In genomic region chr11:65454696-65455456, GRCh38 we compare ENCODE assay signal across 8 cellular contexts. TPM values are rescaled to one million over a fixed set of nuclear protein-coding genes. Genes with fewer than 3 reads are reported as not detected.
DNase-seq lines count a peak whose midpoint lies in the region; ATAC-seq, FAIRE-seq and TF ChIP-seq lines count a peak whose summit lies in the region.

No MANE protein-coding gene starts in this region.

- peak overlapping the region; percentile 84 for H2AFZ ChIP-seq in endothelial cell of umbilical vein (ENCODE audit: low read depth, low read length)

- peak; percentile 50 for ATAC-seq in GM18861 (IDR thresholded peaks at IDR 0.05; ENCODE audit: unreplicated experiment)
- peak; percentile 89 for ATAC-seq in HG03108 (IDR thresholded peaks at IDR 0.05; ENCODE audit: unreplicated experiment)
- peak; percentile 97 for ATAC-seq in mucosa of descending colon

- H3K9me1 ChIP-seq in endothelial cell of umbilical vein (replicated peaks; ENCODE audit: control insufficient read depth, extremely low read depth, insufficient read depth, low read length) = no peaks in the 10 kb centered on the region

- BruUV-seq in endothelial cell of umbilical vein (replicated peaks; lab: Mats Ljungman, UMichigan) = TSS peak; percentile 95

- H3K9me3 ChIP-seq in endothelial cell of umbilical vein (replicated peaks; ENCODE audit: control insufficient read depth, insufficient read depth, low read length) (no peaks in the 10 kb centered on the region), mucosa of descending colon (no peaks in the 10 kb centered on the region)

- peak; percentile 94 for FAIRE-seq in endothelial cell of umbilical vein (lab: Jason Lieb, UNC)

- peak; percentile 94 for TF ChIP-seq POLR2A in endothelial cell of umbilical vein (IDR thresholded peaks at IDR 0.05; ENCODE audit: low read depth, low read length)

- dilution Hi-C loops in endothelial cell of umbilical vein (cut with MboI; ENCODE audit: extremely low pct_ligation_motif_present, low sequenced_read_pairs) = no loop called here

- peak overlapping the region; percentile 80 for H3K9ac ChIP-seq in endothelial cell of umbilical vein (replicated peaks; ENCODE audit: extremely low read depth, insufficient read depth, low read length)

- CTCF ChIA-PET in endothelial cell of umbilical vein (lab: Charles Lee) = interaction anchor here (1.0 to 1.1 kb wide), 4 partner anchors 10 to 56 kb away, joined by 3 to 4 read pairs (median 4); no protein-coding TSS in a partner anchor

- H3K4me1 ChIP-seq in endothelial cell of umbilical vein (ENCODE audit: control insufficient read depth, extremely low read depth, insufficient read depth, low read length) (no peaks in the 10 kb centered on the region), mucosa of descending colon (ENCODE audit: low read depth) (peaks cover 4% of the 10 kb centered on the region)

- no peaks in the 10 kb centered on the region for H3K79me2 ChIP-seq in endothelial cell of umbilical vein (ENCODE audit: control insufficient read depth, insufficient read depth, low read length)

- H3K27ac ChIP-seq in endothelial cell of umbilical vein (ENCODE audit: insufficient read depth, low read depth, low read length) = peak overlapping the region; percentile 51

- H3K4me2 ChIP-seq in endothelial cell of umbilical vein (ENCODE audit: insufficient read depth, low read length) = peak overlapping the region; percentile 68

- no peak for DNase-seq in AG09309 (ENCODE audit: low read depth)
- peak; percentile 92 for DNase-seq in NCI-H82 (lab: John Stamatoyannopoulos, UW)
- DNase-seq in activated CD8-positive, alpha-beta memory T cell treated with anti-CD3 and anti-CD28 coated beads, Interleukin-2, amount 50 U/mL, for 24 hours (ENCODE audit: extremely low read depth) = peak; percentile 51
- DNase-seq in endothelial cell of umbilical vein (ENCODE audit: low read depth, low spot score) = peak; percentile 93
- peak; percentile 93 to 95 (median 95) for DNase-seq in mucosa of descending colon
- DNase-seq in stimulated activated CD8-positive, alpha-beta memory T cell treated with anti-CD3 and anti-CD28 coated beads, Interleukin-4, amount 100 ng/mL, for 24 hours (ENCODE audit: low read depth) = peak; percentile 74

- TF ChIP-seq CTCF in AG09309 (IDR thresholded peaks at IDR 0.05; ENCODE audit: control insufficient read depth, insufficient read depth, low read depth, low read length, missing control alignments) (no peak), endothelial cell of umbilical vein (IDR thresholded peaks at IDR 0.05; ENCODE audit: extremely low read depth in 1 of 2, insufficient read depth in 1 of 2, low read depth in 1 of 2, low read length in 2 of 2) (peak in 1 of 2 donors; percentile 37), mucosa of descending colon (IDR thresholded peaks at IDR 0.05) (no peak)

- H3K4me3 ChIP-seq in AG09309 (ENCODE audit: control insufficient read depth, low read depth, low read length) = peak overlapping the region; percentile 58
- peak overlapping the region; percentile 27 to 60 (median 53) for H3K4me3 ChIP-seq in endothelial cell of umbilical vein (replicated peaks in 1 of 3; ENCODE audit: insufficient read depth in 1 of 3, low read depth in 1 of 3, low read length in 3 of 3)
- H3K4me3 ChIP-seq in mucosa of descending colon = peak overlapping the region; percentile 12

- no peaks in the 10 kb centered on the region for H4K20me1 ChIP-seq in endothelial cell of umbilical vein (replicated peaks; ENCODE audit: control insufficient read depth, extremely low read depth, insufficient read depth, low read length)

- intact Hi-C loops in endothelial cell of umbilical vein (cut with micrococcal nuclease) (loop anchor here (2.0 to 5.0 kb wide), 2 partner anchors 22 to 42 kb away; partner anchors contain the start of gene MALAT1), mucosa of descending colon (cut with DNase I, micrococcal nuclease) (no loop called here)

- no peaks in the 10 kb centered on the region for H3K36me3 ChIP-seq in endothelial cell of umbilical vein (ENCODE audit: control insufficient read depth in 2 of 2, extremely low read depth in 1 of 2, insufficient read depth in 2 of 2, low read length in 2 of 2)
- H3K36me3 ChIP-seq in mucosa of descending colon (ENCODE audit: low read depth) = no peaks in the 10 kb centered on the region

- POLR2A ChIA-PET in endothelial cell of umbilical vein (lab: Charles Lee) = interaction anchor here (0.7 kb wide), 1 partner anchor 51 kb away, joined by 4 read pairs; no protein-coding TSS in a partner anchor

- H3K27me3 ChIP-seq in endothelial cell of umbilical vein (ENCODE audit: control insufficient read depth in 2 of 2, insufficient read depth in 2 of 2, low read length in 2 of 2) = no peaks in the 10 kb centered on the region

TF ChIP-seq in endothelial cell of umbilical vein, 7 proteins besides CTCF, POLR2A, EP300 and RAD21:
- TF ChIP-seq GATA2 (IDR thresholded peaks at IDR 0.05; ENCODE audit: insufficient read depth, insufficient read length, low read depth, low read length) = no peak
- TF ChIP-seq POLR2AphosphoS5 (IDR thresholded peaks at IDR 0.05; ENCODE audit: insufficient read depth, low read depth, low read length) = peak; percentile 92
TF ChIP-seq in endothelial cell of umbilical vein: peak in this region for 1.

RNA-seq across cellular contexts. Expression of gene NEAT1, which starts 32.3 kb away (rescaled TPM):
- total RNA-seq in endothelial cell of umbilical vein (957 and 1,053 TPM in 2 replicates), mucosa of descending colon (1,000 to 10,000 TPM; 1,133 to 1,409 (median 1,237) TPM)
- 34.4 and 43.3 TPM in 2 replicates for polyA plus RNA-seq in endothelial cell of umbilical vein
- polyA plus RNA-seq in endothelial cell of umbilical vein (2011; cell fraction: cytosol; rRNA removed) = 15.1 and 49.9 TPM in 2 replicates
- 443 and 462 TPM in 2 replicates for polyA plus RNA-seq in endothelial cell of umbilical vein (2011; cell fraction: nucleus; rRNA removed)
- 254 and 310 TPM in 2 replicates for polyA plus RNA-seq in endothelial cell of umbilical vein (2012)
- polyA minus RNA-seq in endothelial cell of umbilical vein = 900 and 1,086 TPM in 2 replicates
- polyA minus RNA-seq in endothelial cell of umbilical vein (2011; cell fraction: cytosol; rRNA and poly(A)+ RNA removed) = 31.7 TPM
- polyA minus RNA-seq in endothelial cell of umbilical vein (2011; cell fraction: nucleus; rRNA and poly(A)+ RNA removed) = 1,191 and 1,444 TPM in 2 replicates

RNA-seq across cellular contexts. Expression of gene MALAT1, which starts 44.0 kb away (rescaled TPM):
- 7,529 and 7,700 TPM in 2 replicates for total RNA-seq in endothelial cell of umbilical vein
- polyA plus RNA-seq in endothelial cell of umbilical vein = 394 and 491 TPM in 2 replicates
- polyA plus RNA-seq in endothelial cell of umbilical vein (2011; cell fraction: cytosol; rRNA removed) = 47.1 and 87.3 TPM in 2 replicates
- 5,514 and 5,703 TPM in 2 replicates for polyA plus RNA-seq in endothelial cell of umbilical vein (2011; cell fraction: nucleus; rRNA removed)
- polyA plus RNA-seq in endothelial cell of umbilical vein (2012) = 638 and 920 TPM in 2 replicates
- polyA minus RNA-seq in endothelial cell of umbilical vein = 8,330 and 9,132 TPM in 2 replicates
- polyA minus RNA-seq in endothelial cell of umbilical vein (2011; cell fraction: cytosol; rRNA and poly(A)+ RNA removed) = 1,996 TPM
- polyA minus RNA-seq in endothelial cell of umbilical vein (2011; cell fraction: nucleus; rRNA and poly(A)+ RNA removed) = 28,697 and 33,573 TPM in 2 replicates
- total RNA-seq in mucosa of descending colon = over 10,000 TPM; 10,779 to 14,350 (median 11,224) TPM
